In genomic region chr1:30757196-30757949, GRCh38 we compare ENCODE assay signal across 8 cellular contexts. TPM values are rescaled to one million over a fixed set of nuclear protein-coding genes. Genes with fewer than 3 reads are reported as not detected.
A peak's percentile ranks its signal among the peaks of the same experiment; 100 is the strongest.
DNase-seq lines count a peak whose midpoint lies in the region; ATAC-seq and TF ChIP-seq lines count a peak whose summit lies in the region.

LAPTM5 (minus strand) TSS chr1:30757774; CDS start chr1:30757745, 29 bp downstream.

- H3K9me3 ChIP-seq in right cardiac atrium (ENCODE audit: control insufficient read depth, low read length) = no peaks in the 10 kb centered on the region

- H3K27me3 Mint-ChIP-seq in Calu3 (ENCODE audit: unreplicated experiment) = no peaks in the 10 kb centered on the region
- H3K27me3 Mint-ChIP-seq in activated naive CD8-positive, alpha-beta T cell treated with anti-CD3 and anti-CD28 coated beads for 36 hours = no peaks in the 10 kb centered on the region

- no peak within 1 kb of the TSS for H3K4me3 Mint-ChIP-seq in Calu3 (ENCODE audit: low read depth, unreplicated experiment)
- H3K4me3 Mint-ChIP-seq in activated naive CD8-positive, alpha-beta T cell treated with anti-CD3 and anti-CD28 coated beads for 36 hours = peak within 1 kb of the TSS; percentile 99

- H3K4me3 ChIP-seq in right cardiac atrium (ENCODE audit: low read length) = peak within 1 kb of the TSS; percentile 1

- ATAC-seq in right cardiac atrium (peak; percentile 63 to 77), HG02981 (IDR thresholded peaks at IDR 0.05; ENCODE audit: unreplicated experiment) (no peak), HG02852 (IDR thresholded peaks at IDR 0.05; ENCODE audit: unreplicated experiment) (no peak)

- no peaks in the 10 kb centered on the region for H3K9me3 Mint-ChIP-seq in Calu3 (ENCODE audit: low read depth, unreplicated experiment)
- H3K9me3 Mint-ChIP-seq in activated naive CD8-positive, alpha-beta T cell treated with anti-CD3 and anti-CD28 coated beads for 36 hours = no peaks in the 10 kb centered on the region

- intact Hi-C loops in Calu3 (cut with micrococcal nuclease; ENCODE audit: unreplicated experiment) (no loop called here), right cardiac atrium (cut with DNase I) (no loop called here)

- no peaks in the 10 kb centered on the region for H3K4me1 ChIP-seq in right cardiac atrium (ENCODE audit: control insufficient read depth, insufficient read depth, low read length)

- peak within 1 kb of the TSS; percentile 82 for H3K27ac Mint-ChIP-seq in Calu3 (ENCODE audit: unreplicated experiment)
- peak within 1 kb of the TSS; percentile 98 for H3K27ac Mint-ChIP-seq in activated naive CD8-positive, alpha-beta T cell treated with anti-CD3 and anti-CD28 coated beads for 36 hours

- no peaks in the 10 kb centered on the region for H3K27me3 ChIP-seq in right cardiac atrium (ENCODE audit: control insufficient read depth, insufficient read depth)

- peaks cover 17% of the 10 kb centered on the region for H3K4me1 Mint-ChIP-seq in Calu3 (ENCODE audit: low read depth, unreplicated experiment)
- H3K4me1 Mint-ChIP-seq in activated naive CD8-positive, alpha-beta T cell treated with anti-CD3 and anti-CD28 coated beads for 36 hours = peaks cover 74% of the 10 kb centered on the region

- CTCF ChIA-PET in Calu3 (lab: Charles Lee) = interaction anchor here (0.6 to 1.0 kb wide), 2 partner anchors 25 to 29 kb away, joined by 4 to 8 read pairs; no protein-coding TSS in a partner anchor

- H3K36me3 Mint-ChIP-seq in Calu3 (ENCODE audit: insufficient read depth, unreplicated experiment) = no peaks in the 10 kb centered on the region
- H3K36me3 Mint-ChIP-seq in activated naive CD8-positive, alpha-beta T cell treated with anti-CD3 and anti-CD28 coated beads for 36 hours = peaks cover 33% of the 10 kb centered on the region

- no peak for DNase-seq in Calu3
- DNase-seq in RPMI7951 (ENCODE audit: low read depth) = no peak
- peak; percentile 62 for DNase-seq in activated naive CD8-positive, alpha-beta T cell treated with anti-CD3 and anti-CD28 coated beads for 36 hours
- DNase-seq in right cardiac atrium = peak; percentile 69 to 87 (median 86)
- DNase-seq in stimulated activated CD8-positive, alpha-beta memory T cell treated with anti-CD3 and anti-CD28 coated beads, Interleukin-4, amount 100 ng/mL, for 24 hours (ENCODE audit: low read depth) = peak; percentile 44
- no peak for DNase-seq in kidney tubule cell (ENCODE audit: low spot score)

- H3K27ac ChIP-seq in right cardiac atrium (ENCODE audit: low read length) = peak within 1 kb of the TSS; percentile 57

- 48% methylated on average over 25 of the region's 25 CpGs for WGBS in right cardiac atrium

- BruUV-seq in Calu3 (replicated peaks; lab: Mats Ljungman, UMichigan) = no TSS peak

- TF ChIP-seq CTCF in Calu3 (IDR thresholded peaks at IDR 0.05; ENCODE audit: unreplicated experiment) = no peak

RNA-seq across cellular contexts. Expression of gene LAPTM5, which starts in this region (rescaled TPM):
- not detected in 2 replicates for total RNA-seq in Calu3 (2022)
- total RNA-seq in RPMI7951 (2014; rRNA removed; shearing (Covaris generic)) = 70.7 and 82.5 TPM in 2 replicates
- 100 to 1,000 TPM; 232 to 233 TPM for total RNA-seq in activated naive CD8-positive, alpha-beta T cell treated with anti-CD3 and anti-CD28 coated beads for 36 hours
- total RNA-seq in right cardiac atrium = 10 to 100 TPM; 25.4 to 55.1 (median 40.5) TPM
- 14.4 TPM for polyA plus RNA-seq in right cardiac atrium

Comparison
In these comparisons a context has a peak if more than half of its experiments do, and no peak if none do; other contexts are left out.
1. RNA of gene LAPTM5 (total RNA-seq): 232 to 233 TPM in activated naive CD8-positive, alpha-beta T cell treated with anti-CD3 and anti-CD28 coated beads for 36 hours, 70.7 to 82.5 TPM in RPMI7951 and 25.4 to 55.1 TPM in right cardiac atrium; not detected in Calu3; every median in the first group is over 10 times any median in the second.
2. DNase-seq: peak in activated naive CD8-positive, alpha-beta T cell treated with anti-CD3 and anti-CD28 coated beads for 36 hours (single experiment), right cardiac atrium (3 of 3) and stimulated activated CD8-positive, alpha-beta memory T cell treated with anti-CD3 and anti-CD28 coated beads, Interleukin-4, amount 100 ng/mL, for 24 hours (single experiment); none in Calu3 (single experiment), RPMI7951 (single experiment) and kidney tubule cell (single experiment).
3. ATAC-seq: peak in right cardiac atrium (2 of 2); none in HG02981 (single experiment) and HG02852 (single experiment).